Comparison of ENCODE assay signal across 10 cellular contexts in the genomic region with DNA sequence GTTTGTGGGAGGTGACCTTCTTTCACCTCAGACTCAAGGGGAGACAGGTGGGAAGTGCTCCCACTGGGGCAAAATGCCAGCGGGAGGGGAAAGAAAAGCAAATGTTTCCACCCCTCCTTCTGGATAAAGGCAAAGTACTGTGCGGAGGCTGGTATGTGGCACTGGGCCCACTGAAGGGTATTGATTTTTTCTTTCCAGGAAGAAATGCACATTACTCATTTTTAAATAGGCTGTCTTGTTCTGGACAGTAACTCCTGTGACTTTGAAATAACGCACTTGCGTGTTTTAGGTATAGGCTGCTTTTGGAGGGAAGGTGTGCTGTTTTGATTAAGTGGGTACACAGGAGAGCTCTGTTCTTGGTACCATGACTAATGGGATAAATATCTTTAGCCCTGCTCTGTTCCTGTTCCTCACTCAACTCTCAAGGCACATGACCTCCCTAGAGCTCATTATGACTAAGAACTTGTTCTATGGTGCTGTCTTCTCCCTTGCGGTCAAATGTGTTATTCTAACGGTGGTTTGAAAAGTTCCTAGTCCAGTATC. TPM values are rescaled to one million over a fixed set of nuclear protein-coding genes. Genes with fewer than 3 reads are reported as not detected.
DNase-seq lines count a peak whose midpoint lies in the region; ATAC-seq and TF ChIP-seq lines count a peak whose summit lies in the region.
"Had no signal": no experiment of that assay in that cellular context is flagged by ENCODE, and none has a peak within 500 bp of the region (broad histone marks: within the 10 kb centered on the region; RNA-seq: fewer than 3 reads in every experiment).

No MANE protein-coding gene starts in this region.

- H3K27ac Mint-ChIP-seq in progenitor cell of endocrine pancreas: peak overlapping the region; percentile 86
- H3K27ac Mint-ChIP-seq: effector memory CD8-positive, alpha-beta T cell had no signal

- H3K4me3 ChIP-seq in brain microvascular endothelial cell (ENCODE audit: low read depth, low read length) (no peak overlapping the region), spleen (no peak overlapping the region)

- no peaks in the 10 kb centered on the region for H3K4me1 ChIP-seq in spleen

- no peaks in the 10 kb centered on the region for H3K27me3 Mint-ChIP-seq in progenitor cell of endocrine pancreas
- H3K27me3 Mint-ChIP-seq: effector memory CD8-positive, alpha-beta T cell had no signal

- DNase-seq in NCI-H1092 treated with DMSO at 0.1 percent for 48 hours (lab: John Stamatoyannopoulos, UW) (peak; percentile 85), brain microvascular endothelial cell (peak; percentile 73), progenitor cell of endocrine pancreas (ENCODE audit: low spot score, unreplicated experiment) (no peak), iPS-NIHi7 (ENCODE audit: extremely low spot score) (no peak), spleen (no peak), retina (no peak)
- DNase-seq: effector memory CD8-positive, alpha-beta T cell had no signal

- 78 to 94% (median 85%) methylated on average over 6 of the region's 6 CpGs for WGBS in spleen, 5 donors

- H3K4me1 Mint-ChIP-seq in progenitor cell of endocrine pancreas (ENCODE audit: low read depth): peaks cover 21% of the 10 kb centered on the region

- intact Hi-C loops in spleen (cut with DNase I; ENCODE audit: low total_unique reads): no loop called here

- no peak for TF ChIP-seq POLR2A in spleen (IDR thresholded peaks at IDR 0.05)

- peak overlapping the region; percentile 56 for H3K27ac ChIP-seq in brain microvascular endothelial cell
- no peak overlapping the region for H3K27ac ChIP-seq in spleen

- H3K27me3 ChIP-seq in brain microvascular endothelial cell (replicated peaks) (no peaks in the 10 kb centered on the region), spleen (replicated peaks in 1 of 7) (no peaks in the 10 kb centered on the region)

- in situ Hi-C loops in brain microvascular endothelial cell (cut with HindIII; ENCODE audit: low pct_ligation_motif_present, low sequenced_read_pairs): no loop called here

- ATAC-seq in GM21528 (IDR thresholded peaks at IDR 0.05; ENCODE audit: low FRiP score, unreplicated experiment) (peak; percentile 60), HG02623 (IDR thresholded peaks at IDR 0.05; ENCODE audit: unreplicated experiment) (no peak)
- ATAC-seq: effector memory CD8-positive, alpha-beta T cell had no signal

- no peaks in the 10 kb centered on the region for H3K9me3 Mint-ChIP-seq in progenitor cell of endocrine pancreas (ENCODE audit: low read depth)
- H3K9me3 Mint-ChIP-seq: effector memory CD8-positive, alpha-beta T cell had no signal

- H3K36me3 ChIP-seq in brain microvascular endothelial cell (replicated peaks) (no peaks in the 10 kb centered on the region), spleen (no peaks in the 10 kb centered on the region)

- no peaks in the 10 kb centered on the region for H3K9me3 ChIP-seq in spleen

- TF ChIP-seq CTCF in brain microvascular endothelial cell (IDR thresholded peaks at IDR 0.05; ENCODE audit: low read depth, low read length, missing control alignments) (no peak), progenitor cell of endocrine pancreas (IDR thresholded peaks at IDR 0.05; ENCODE audit: unreplicated experiment) (no peak), spleen (IDR thresholded peaks at IDR 0.05 in 8 of 11, conservative IDR thresholded peaks at IDR 0.05 in 3 of 11) (no peak)

- no peaks in the 10 kb centered on the region for H3K36me3 Mint-ChIP-seq in progenitor cell of endocrine pancreas (ENCODE audit: insufficient read depth)

- no peak overlapping the region for H3K4me3 Mint-ChIP-seq in progenitor cell of endocrine pancreas (ENCODE audit: low read depth)
- H3K4me3 Mint-ChIP-seq: effector memory CD8-positive, alpha-beta T cell had no signal

RNA-seq across cellular contexts. Expression of a gene that starts 40.7 kb away (rescaled TPM):
- total RNA-seq in progenitor cell of endocrine pancreas: 13.5 and 14.4 TPM in 2 replicates
- 10 to 100 TPM in 5 of 7 donors, 1 to 10 TPM in 2; 8.1 to 13.3 (median 11.9) TPM for total RNA-seq in spleen
- 1 to 10 TPM; 1.0 to 1.6 (median 1.5) TPM for polyA plus RNA-seq in spleen

RNA-seq across cellular contexts. Expression of a gene that starts 40.8 kb away (rescaled TPM):
- total RNA-seq in progenitor cell of endocrine pancreas: not detected in 2 replicates
- not detected for total RNA-seq in spleen
- under 1 TPM in 1 of 3 donors, not detected in 2; 0.15 TPM for polyA plus RNA-seq in spleen
- total RNA-seq: T-helper 1 cell treated with Interleukin-12 subunit alpha and Interleukin-12 subunit beta and Interleukin-4 antibody, amounts not matched to agents 30 ng/mL and 1 ng/mL, for 36 hours had no signal

RNA-seq across cellular contexts. Expression of a gene that starts 57.0 kb away (rescaled TPM):
- total RNA-seq in progenitor cell of endocrine pancreas: 2.2 and 2.3 TPM in 2 replicates
- total RNA-seq in spleen: 1 to 10 TPM; 1.7 to 5.7 (median 2.5) TPM
- polyA plus RNA-seq in spleen: under 1 TPM; 0.28 to 0.48 (median 0.33) TPM

Comparison
In these comparisons a context has a peak if more than half of its experiments do, and no peak if none do; other contexts are left out.
1. DNase-seq: peak in NCI-H1092 treated with DMSO at 0.1 percent for 48 hours (single experiment) and brain microvascular endothelial cell (single experiment); none in progenitor cell of endocrine pancreas (single experiment), iPS-NIHi7 (single experiment), spleen (single experiment) and retina (single experiment).